ENCODE assay signal across 30 cellular contexts in genomic region chr15:89075121-89075640, GRCh38.
"Had no signal": no experiment of that assay in that cellular context is flagged by ENCODE, and none has a peak within 500 bp of the region (broad histone marks: within the 10 kb centered on the region; RNA-seq: fewer than 3 reads in every experiment).

No MANE protein-coding gene starts in this region.

- ATAC-seq: activated CD8-positive, alpha-beta memory T cell treated with anti-CD3 and anti-CD28 coated beads, Interleukin-2, amount 10 ng/mL, durations not matched to agents 7 days and 5 days; activated CD8-positive, alpha-beta T cell treated with anti-CD3 and anti-CD28 coated beads for 36 hours; left lobe of liver; naive thymus-derived CD8-positive, alpha-beta T cell had no signal

- H3K9ac ChIP-seq: neural progenitor cell had no signal

- H3K4me1 Mint-ChIP-seq: activated CD4-positive, alpha-beta T cell treated with anti-CD3 and anti-CD28 coated beads, Interleukin-2, amount 10 ng/mL, durations not matched to agents 7 days and 5 days; central memory CD8-positive, alpha-beta T cell; neural progenitor cell had no signal

- FAIRE-seq: colon, islet of Langerhans, TTC549 had no signal

- H3K4me2 ChIP-seq: neural progenitor cell had no signal

- H3K27ac ChIP-seq: adrenal gland, ascending aorta, dorsolateral prefrontal cortex, epithelial cell of prostate, heart left ventricle, neural progenitor cell, ovary, prostate gland, right atrium auricular region, spleen, thyroid gland, WERI-Rb-1 had no signal

- H3K9me3 Mint-ChIP-seq: activated CD4-positive, alpha-beta T cell treated with anti-CD3 and anti-CD28 coated beads, Interleukin-2, amount 10 ng/mL, durations not matched to agents 7 days and 5 days; central memory CD8-positive, alpha-beta T cell; naive thymus-derived CD8-positive, alpha-beta T cell; neural progenitor cell; stimulated activated naive CD8-positive, alpha-beta T cell treated with anti-CD3 and anti-CD28 coated beads, Interleukin-15, Interleukin-2, amounts not matched to agents 100 ng/mL and 50 ng/mL, for 24 hours had no signal

- DNase-seq: activated CD4-positive, alpha-beta T cell treated with anti-CD3 and anti-CD28 coated beads, Interleukin-2, amount 10 ng/mL, durations not matched to agents 7 days and 5 days; activated CD4-positive, CD25-positive, alpha-beta regulatory T cell treated with anti-CD3 and anti-CD28 coated beads, Interleukin-2, amount 50 U/mL, for 72 hours; activated CD8-positive, alpha-beta memory T cell treated with anti-CD3 and anti-CD28 coated beads, Interleukin-2, amount 10 ng/mL, durations not matched to agents 7 days and 5 days; activated CD8-positive, alpha-beta T cell treated with anti-CD3 and anti-CD28 coated beads for 36 hours; activated naive CD4-positive, alpha-beta T cell; activated T-cell treated with anti-CD3 and anti-CD28 coated beads for 4 hours; dorsolateral prefrontal cortex; heart left ventricle; naive thymus-derived CD8-positive, alpha-beta T cell; ovary; spleen; stimulated activated CD4-positive, alpha-beta T cell treated with anti-CD3 and anti-CD28 coated beads, Interleukin-4, amount 100 ng/mL, for 1 hour; T-helper 1 cell; thyroid gland; WERI-Rb-1 had no signal

- H2AFZ ChIP-seq: neural progenitor cell had no signal

- H3K36me3 Mint-ChIP-seq: activated CD8-positive, alpha-beta memory T cell treated with anti-CD3 and anti-CD28 coated beads, Interleukin-2, amount 10 ng/mL, durations not matched to agents 7 days and 5 days; activated naive CD8-positive, alpha-beta T cell; mesothelial cell of epicardium; naive thymus-derived CD8-positive, alpha-beta T cell; neural progenitor cell had no signal

- H3K36me3 ChIP-seq: adrenal gland, heart left ventricle, neural progenitor cell, ovary, prostate gland, right atrium auricular region, spleen, thyroid gland, WERI-Rb-1 had no signal

- H3K9me3 ChIP-seq: adrenal gland, ascending aorta, heart left ventricle, ovary, prostate gland, right atrium auricular region, spleen, thyroid gland had no signal

- H3K4me3 Mint-ChIP-seq: activated CD4-positive, alpha-beta T cell treated with anti-CD3 and anti-CD28 coated beads, Interleukin-2, amount 10 ng/mL, durations not matched to agents 7 days and 5 days; activated CD8-positive, alpha-beta memory T cell treated with anti-CD3 and anti-CD28 coated beads, Interleukin-2, amount 10 ng/mL, durations not matched to agents 7 days and 5 days; activated CD8-positive, alpha-beta T cell treated with anti-CD3 and anti-CD28 coated beads for 36 hours; activated naive CD8-positive, alpha-beta T cell; central memory CD8-positive, alpha-beta T cell; mesothelial cell of epicardium; naive thymus-derived CD8-positive, alpha-beta T cell; neural progenitor cell; stimulated activated naive CD8-positive, alpha-beta T cell treated with anti-CD3 and anti-CD28 coated beads, Interleukin-15, Interleukin-2, amounts not matched to agents 100 ng/mL and 50 ng/mL, for 24 hours had no signal

- H3K4me1 ChIP-seq: adrenal gland, ascending aorta, neural progenitor cell, prostate gland, right atrium auricular region, thyroid gland had no signal

- H3K27ac Mint-ChIP-seq: activated CD4-positive, alpha-beta T cell treated with anti-CD3 and anti-CD28 coated beads, Interleukin-2, amount 10 ng/mL, durations not matched to agents 7 days and 5 days; activated CD8-positive, alpha-beta memory T cell treated with anti-CD3 and anti-CD28 coated beads, Interleukin-2, amount 10 ng/mL, durations not matched to agents 7 days and 5 days; activated CD8-positive, alpha-beta T cell treated with anti-CD3 and anti-CD28 coated beads for 36 hours; activated naive CD8-positive, alpha-beta T cell; mesothelial cell of epicardium; neural progenitor cell; stimulated activated naive CD8-positive, alpha-beta T cell treated with anti-CD3 and anti-CD28 coated beads, Interleukin-15, Interleukin-2, amounts not matched to agents 100 ng/mL and 50 ng/mL, for 24 hours had no signal

- H3K27me3 Mint-ChIP-seq: activated CD8-positive, alpha-beta T cell treated with anti-CD3 and anti-CD28 coated beads for 36 hours; activated naive CD8-positive, alpha-beta T cell; central memory CD8-positive, alpha-beta T cell had no signal

- H3K4me3 ChIP-seq: adrenal gland, ascending aorta, dorsolateral prefrontal cortex, heart left ventricle, lung, neural progenitor cell, ovary, prostate gland, right atrium auricular region, spleen, thyroid gland had no signal

- H3K27me3 ChIP-seq: adrenal gland, ascending aorta, dorsolateral prefrontal cortex, heart left ventricle, neural progenitor cell, ovary, right atrium auricular region, spleen, thyroid gland had no signal
